ENCODE assay signal across 25 cellular contexts in genomic region chr18:9405977-9406376, GRCh38.
"Had no signal": no experiment of that assay in that cellular context is flagged by ENCODE, and none has a peak within 500 bp of the region (broad histone marks: within the 10 kb centered on the region; RNA-seq: fewer than 3 reads in every experiment).

No MANE protein-coding gene starts in this region.

- ATAC-seq: activated CD4-positive, alpha-beta T cell treated with anti-CD3 and anti-CD28 coated beads for 36 hours; activated CD8-positive, alpha-beta memory T cell treated with anti-CD3 and anti-CD28 coated beads, Interleukin-2, amount 10 ng/mL, durations not matched to agents 7 days and 5 days; activated CD8-positive, alpha-beta T cell treated with anti-CD3 and anti-CD28 coated beads, Interleukin-2, amount 10 ng/mL, durations not matched to agents 7 days and 5 days; esophagus mucosa; left colon; sciatic nerve; WTC11 had no signal

- H3K9me3 Mint-ChIP-seq: immature natural killer cell had no signal

- DNase-seq: activated CD4-positive, alpha-beta T cell treated with anti-CD3 and anti-CD28 coated beads for 36 hours; activated CD8-positive, alpha-beta memory T cell treated with anti-CD3 and anti-CD28 coated beads, Interleukin-2, amount 10 ng/mL, durations not matched to agents 7 days and 5 days; activated CD8-positive, alpha-beta T cell treated with anti-CD3 and anti-CD28 coated beads, Interleukin-2, amount 10 ng/mL, durations not matched to agents 7 days and 5 days; activated effector memory CD4-positive, alpha-beta T cell treated with Interleukin-2 at 50 U/mL for 16 hours; activated naive CD4-positive, alpha-beta T cell treated with anti-CD3 and anti-CD28 coated beads, Interleukin-2, amount 10 ng/mL, durations not matched to agents 7 days and 5 days; central memory CD4-positive, alpha-beta T cell; foreskin fibroblast; head of caudate nucleus; hippocampal formation; immature natural killer cell; kidney; left colon; mammary epithelial cell; stimulated activated CD4-positive, alpha-beta T cell treated with anti-CD3 and anti-CD28 coated beads, Interleukin-12 subunit alpha, Interleukin-12 subunit beta, amount 100 ng/mL, for 4 hours; stimulated activated CD4-positive, alpha-beta T cell treated with anti-CD3 and anti-CD28 coated beads, Interleukin-4, amount 100 ng/mL, for 1 hour; T-helper 2 cell; tibial artery had no signal

- H3K4me3 ChIP-seq: breast epithelium, skin epidermis, suprapubic skin, tibial artery had no signal

- H3K27me3 ChIP-seq: breast epithelium, neutrophil, suprapubic skin, tibial artery had no signal

- H3K27ac ChIP-seq: breast epithelium, neutrophil, suprapubic skin, tibial artery had no signal

- H3K36me3 ChIP-seq: breast epithelium, neutrophil, suprapubic skin had no signal

- H3K9me3 ChIP-seq: breast epithelium, neutrophil, suprapubic skin, tibial artery had no signal

- H3K4me1 Mint-ChIP-seq: nephron, WTC11 had no signal

- H3K27me3 Mint-ChIP-seq: activated CD4-positive, alpha-beta T cell treated with anti-CD3 and anti-CD28 coated beads for 36 hours had no signal

- H3K27ac Mint-ChIP-seq: activated CD4-positive, alpha-beta T cell treated with anti-CD3 and anti-CD28 coated beads for 36 hours; activated CD8-positive, alpha-beta memory T cell treated with anti-CD3 and anti-CD28 coated beads, Interleukin-2, amount 10 ng/mL, durations not matched to agents 7 days and 5 days; activated CD8-positive, alpha-beta T cell treated with anti-CD3 and anti-CD28 coated beads, Interleukin-2, amount 10 ng/mL, durations not matched to agents 7 days and 5 days; activated naive CD4-positive, alpha-beta T cell treated with anti-CD3 and anti-CD28 coated beads, Interleukin-2, amount 10 ng/mL, durations not matched to agents 7 days and 5 days; immature natural killer cell; WTC11 had no signal

- FAIRE-seq: kidney had no signal

- H3K4me3 Mint-ChIP-seq: activated CD4-positive, alpha-beta T cell treated with anti-CD3 and anti-CD28 coated beads for 36 hours; activated CD8-positive, alpha-beta memory T cell treated with anti-CD3 and anti-CD28 coated beads, Interleukin-2, amount 10 ng/mL, durations not matched to agents 7 days and 5 days; activated CD8-positive, alpha-beta T cell treated with anti-CD3 and anti-CD28 coated beads, Interleukin-2, amount 10 ng/mL, durations not matched to agents 7 days and 5 days; activated naive CD4-positive, alpha-beta T cell treated with anti-CD3 and anti-CD28 coated beads, Interleukin-2, amount 10 ng/mL, durations not matched to agents 7 days and 5 days; immature natural killer cell; nephron; WTC11 had no signal

- H3K4me1 ChIP-seq: breast epithelium, tibial artery had no signal
